14 cellular contexts compared by ENCODE assay signal in the genomic region with DNA sequence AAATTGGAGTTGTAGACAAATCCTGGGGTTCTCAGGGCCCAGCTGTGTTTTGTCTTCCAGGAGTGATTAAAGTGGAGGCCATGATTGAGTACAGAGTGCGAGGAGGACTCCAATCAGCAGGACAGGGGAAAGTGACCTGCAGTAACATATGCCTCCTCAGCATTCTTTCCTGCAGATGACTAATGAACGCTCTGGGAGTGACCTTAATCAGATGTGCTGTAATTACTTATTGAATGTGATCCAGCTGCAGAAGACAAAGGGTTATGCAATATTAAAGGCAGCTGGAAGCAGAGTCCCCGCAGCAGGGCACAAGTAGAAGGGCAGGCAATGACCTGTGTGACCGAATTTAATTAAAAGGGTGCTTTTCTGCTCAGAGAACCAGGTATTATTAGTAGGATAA.
DNase-seq lines count a peak whose midpoint lies in the region; ATAC-seq, FAIRE-seq and TF ChIP-seq lines count a peak whose summit lies in the region.
"Had no signal": no experiment of that assay in that cellular context is flagged by ENCODE, and none has a peak within 500 bp of the region (broad histone marks: within the 10 kb centered on the region; RNA-seq: fewer than 3 reads in every experiment).

No MANE protein-coding gene starts in this region.

- intact Hi-C loops in adrenal gland (cut with DNase I), result no loop called here

- no peaks in the 10 kb centered on the region for H3K36me3 ChIP-seq in adrenal gland (replicated peaks in 1 of 2)
- H3K36me3 ChIP-seq: ascending aorta had no signal

- peak in 1 of 2 donors; percentile 20 for TF ChIP-seq POLR2A in adrenal gland (IDR thresholded peaks at IDR 0.05)

- DNase-seq in AG09319 (ENCODE audit: extremely low read depth, low read depth) (peak; percentile 58), HPDE6-E6E7 (ENCODE audit: extremely low spot score) (peak; percentile 38), adrenal gland (peak in 6 of 7 donors; percentile 42 to 76 (median 56)), iris pigment epithelial cell (ENCODE audit: low read depth) (peak; percentile 57), NCI-H1694 treated with DMSO at 0.1 percent for 48 hours (lab: John Stamatoyannopoulos, UW) (no peak), RCC 7860 (ENCODE audit: low spot score) (no peak), DMS 273 (lab: John Stamatoyannopoulos, UW; ENCODE audit: unreplicated experiment) (no peak)
- DNase-seq: dermis blood vessel endothelial cell, foreskin melanocyte, OCI-M1, SW 1271 had no signal

- H3K27ac ChIP-seq in adrenal gland, result peak overlapping the region in 1 of 5 donors; percentile 21
- H3K27ac ChIP-seq: ascending aorta, VCaP had no signal

- no peak for ATAC-seq in HG02798 (IDR thresholded peaks at IDR 0.05; ENCODE audit: poor library complexity, unreplicated experiment)

- FAIRE-seq in RCC 7860 (lab: Jason Lieb, UNC), result no peak

- no peak overlapping the region for H3K4me3 ChIP-seq in adrenal gland
- H3K4me3 ChIP-seq: ascending aorta had no signal

- 22 to 33% (median 27%) methylated on average over 4 of the region's 4 CpGs for WGBS in adrenal gland, 4 donors

- H3K4me1 ChIP-seq in adrenal gland (replicated peaks in 1 of 2), result peaks cover 13 to 14% of the 10 kb centered on the region in 2 donors
- H3K4me1 ChIP-seq: ascending aorta had no signal

- no peaks in the 10 kb centered on the region for H3K9me3 ChIP-seq in adrenal gland (replicated peaks in 1 of 3)
- H3K9me3 ChIP-seq: ascending aorta had no signal

- TF ChIP-seq CTCF in AG09319 (IDR thresholded peaks at IDR 0.05; ENCODE audit: low read depth, low read length) (no peak), adrenal gland (IDR thresholded peaks at IDR 0.05) (no peak)

- H3K27me3 ChIP-seq in adrenal gland, result no peaks in the 10 kb centered on the region
- H3K27me3 ChIP-seq: ascending aorta had no signal

Comparison
In these comparisons a context has a peak if more than half of its experiments do, and no peak if none do; other contexts are left out.
1. DNase-seq: peak in AG09319 (single experiment), HPDE6-E6E7 (single experiment), adrenal gland (6 of 7) and iris pigment epithelial cell (single experiment); none in NCI-H1694 treated with DMSO at 0.1 percent for 48 hours (single experiment), RCC 7860 (single experiment) and DMS 273 (single experiment).